Comparison of ENCODE assay signal across 22 cellular contexts in the genomic region with DNA sequence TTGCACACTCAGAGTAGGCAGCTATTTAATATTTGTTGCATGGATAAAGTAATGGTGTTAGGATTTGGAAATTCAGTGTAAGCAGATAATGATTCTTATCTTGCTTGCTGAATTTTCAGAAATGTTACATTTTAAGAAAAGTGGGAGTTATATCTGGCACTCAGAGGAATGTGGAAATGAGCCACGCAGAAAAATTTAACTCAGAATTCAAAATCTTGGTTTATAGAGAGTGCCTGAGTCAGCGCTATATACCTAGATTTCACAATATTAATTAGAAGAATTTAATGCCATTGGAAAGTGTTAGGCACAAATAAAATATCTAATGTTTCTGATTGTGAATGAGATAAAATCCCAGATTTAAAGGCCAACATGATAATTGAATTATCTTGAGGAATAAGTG.
"Had no signal": no experiment of that assay in that cellular context is flagged by ENCODE, and none has a peak within 500 bp of the region (broad histone marks: within the 10 kb centered on the region; RNA-seq: fewer than 3 reads in every experiment).

No MANE protein-coding gene starts in this region.

- H3K27me3 ChIP-seq: brain microvascular endothelial cell had no signal

- H3K9me3 Mint-ChIP-seq: activated B cell treated with CpG ODN at 0.5 μM for 24 hours; activated CD4-positive, alpha-beta memory T cell treated with anti-CD3 and anti-CD28 coated beads for 36 hours; activated naive CD4-positive, alpha-beta T cell treated with anti-CD3 and anti-CD28 coated beads, Interleukin-2, amount 10 ng/mL, durations not matched to agents 7 days and 5 days; activated naive CD8-positive, alpha-beta T cell treated with anti-CD3 and anti-CD28 coated beads, Interleukin-2, amount 50 U/mL, for 24 hours had no signal

- H3K27ac Mint-ChIP-seq: activated B cell treated with CpG ODN at 0.5 μM for 24 hours; activated CD4-positive, alpha-beta memory T cell treated with anti-CD3 and anti-CD28 coated beads for 36 hours; activated CD8-positive, alpha-beta memory T cell treated with anti-CD3 and anti-CD28 coated beads, Interleukin-2, amount 10 ng/mL, durations not matched to agents 7 days and 5 days; activated naive CD4-positive, alpha-beta T cell treated with anti-CD3 and anti-CD28 coated beads, Interleukin-2, amount 10 ng/mL, durations not matched to agents 7 days and 5 days; activated naive CD8-positive, alpha-beta T cell; activated naive CD8-positive, alpha-beta T cell treated with anti-CD3 and anti-CD28 coated beads, Interleukin-2, amount 50 U/mL, for 24 hours had no signal

- DNase-seq: activated B cell treated with CpG ODN at 0.5 μM for 24 hours; activated CD4-positive, alpha-beta memory T cell treated with anti-CD3 and anti-CD28 coated beads for 36 hours; activated CD4-positive, alpha-beta T cell treated with anti-CD3 and anti-CD28 coated beads for 4 hours; activated CD4-positive, alpha-beta T cell treated with anti-CD3 and anti-CD28 coated beads, Interleukin-2, amount 50 U/mL, for 1 hour; activated CD4-positive, CD25-positive, alpha-beta regulatory T cell treated with anti-CD3 and anti-CD28 coated beads, Interleukin-2, amount 50 U/mL, for 72 hours; activated CD8-positive, alpha-beta memory T cell treated with anti-CD3 and anti-CD28 coated beads, Interleukin-2, amount 10 ng/mL, durations not matched to agents 7 days and 5 days; activated CD8-positive, alpha-beta memory T cell treated with anti-CD3 and anti-CD28 coated beads, Interleukin-2, amount 50 U/mL, for 48 hours; activated effector memory CD4-positive, alpha-beta T cell treated with Interleukin-2 at 50 U/mL for 16 hours; activated naive CD4-positive, alpha-beta T cell treated with anti-CD3 and anti-CD28 coated beads, Interleukin-2, amount 10 ng/mL, durations not matched to agents 7 days and 5 days; activated naive CD8-positive, alpha-beta T cell treated with anti-CD3 and anti-CD28 coated beads, Interleukin-2, amount 50 U/mL, for 24 hours; activated T-cell treated with anti-CD3 and anti-CD28 coated beads, Interleukin-2, amount 50 U/mL, for 48 hours; anterior cingulate cortex; brain microvascular endothelial cell; central memory CD4-positive, alpha-beta T cell; NCI-H187 treated with DMSO at 0.1 percent for 48 hours; NCI-H2227 treated with DMSO at 0.1 percent for 48 hours; OCI-M1; Right ventricle myocardium superior; T1000 had no signal

- H3K36me3 Mint-ChIP-seq: activated CD4-positive, alpha-beta memory T cell treated with anti-CD3 and anti-CD28 coated beads for 36 hours; activated CD8-positive, alpha-beta memory T cell treated with anti-CD3 and anti-CD28 coated beads, Interleukin-2, amount 10 ng/mL, durations not matched to agents 7 days and 5 days; activated naive CD4-positive, alpha-beta T cell treated with anti-CD3 and anti-CD28 coated beads, Interleukin-2, amount 10 ng/mL, durations not matched to agents 7 days and 5 days; activated naive CD8-positive, alpha-beta T cell had no signal

- ATAC-seq: activated CD8-positive, alpha-beta memory T cell treated with anti-CD3 and anti-CD28 coated beads, Interleukin-2, amount 10 ng/mL, durations not matched to agents 7 days and 5 days; activated naive CD8-positive, alpha-beta T cell treated with anti-CD3 and anti-CD28 coated beads, Interleukin-2, amount 50 U/mL, for 24 hours had no signal

- H3K9ac ChIP-seq: KMS-11 had no signal

- H3K27ac ChIP-seq: brain microvascular endothelial cell, KMS-11, SK-N-MC had no signal

- H3K4me3 ChIP-seq: SK-N-MC had no signal

- H3K4me3 Mint-ChIP-seq: activated B cell treated with CpG ODN at 0.5 μM for 24 hours; activated CD4-positive, alpha-beta memory T cell treated with anti-CD3 and anti-CD28 coated beads for 36 hours; activated CD8-positive, alpha-beta memory T cell treated with anti-CD3 and anti-CD28 coated beads, Interleukin-2, amount 10 ng/mL, durations not matched to agents 7 days and 5 days; activated naive CD4-positive, alpha-beta T cell treated with anti-CD3 and anti-CD28 coated beads, Interleukin-2, amount 10 ng/mL, durations not matched to agents 7 days and 5 days; activated naive CD8-positive, alpha-beta T cell; activated naive CD8-positive, alpha-beta T cell treated with anti-CD3 and anti-CD28 coated beads, Interleukin-2, amount 50 U/mL, for 24 hours had no signal

- H3K36me3 ChIP-seq: brain microvascular endothelial cell had no signal

- H3K4me1 Mint-ChIP-seq: activated B cell treated with CpG ODN at 0.5 μM for 24 hours; activated CD8-positive, alpha-beta memory T cell treated with anti-CD3 and anti-CD28 coated beads, Interleukin-2, amount 10 ng/mL, durations not matched to agents 7 days and 5 days; activated naive CD4-positive, alpha-beta T cell treated with anti-CD3 and anti-CD28 coated beads, Interleukin-2, amount 10 ng/mL, durations not matched to agents 7 days and 5 days; activated naive CD8-positive, alpha-beta T cell treated with anti-CD3 and anti-CD28 coated beads, Interleukin-2, amount 50 U/mL, for 24 hours had no signal

- H3K4me2 ChIP-seq: KMS-11 had no signal
